Comparison of ENCODE assay signal across 8 cellular contexts in the genomic region with DNA sequence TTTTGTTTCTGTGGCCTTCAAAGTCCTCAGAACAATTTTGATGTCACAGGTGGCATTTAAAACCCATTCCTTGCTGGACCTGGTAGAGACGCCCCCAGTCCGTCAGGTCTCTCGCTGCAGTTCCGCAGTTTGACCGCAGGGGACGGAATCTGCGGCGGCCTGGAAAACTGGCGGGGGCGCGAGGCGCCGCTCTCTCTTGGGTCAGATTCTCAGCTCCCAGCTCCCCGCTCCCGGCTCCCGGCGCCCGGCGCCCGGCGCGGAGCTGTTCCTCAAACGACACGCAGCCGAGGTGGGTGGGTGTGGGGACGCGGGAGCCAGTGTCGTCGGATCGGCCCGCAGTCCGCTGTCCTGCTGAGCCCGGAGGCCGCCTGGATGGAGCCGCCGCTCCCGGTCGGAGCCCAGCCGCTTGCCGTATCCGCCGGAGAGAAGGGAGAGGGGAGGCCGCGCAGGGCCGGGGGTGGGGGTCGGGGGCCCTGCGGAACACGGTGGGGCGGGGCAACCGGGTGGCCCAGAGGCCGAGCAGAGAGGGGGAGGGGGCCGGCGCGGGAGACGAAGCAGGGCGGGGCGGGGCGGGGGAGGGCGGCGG. TPM values are rescaled to one million over a fixed set of nuclear protein-coding genes. Genes with fewer than 3 reads are reported as not detected.
DNase-seq lines count a peak whose midpoint lies in the region; ATAC-seq and TF ChIP-seq lines count a peak whose summit lies in the region.

Gene OCRL (plus strand): TSS at position 192 of the 586 bp plus-strand sequence. CDS start 181 bp downstream, at position 373.

- peak within 1 kb of the TSS; percentile 59 to 86 (median 82) for H3K27ac ChIP-seq in esophagus squamous epithelium
- H3K27ac ChIP-seq in subcutaneous abdominal adipose tissue (ENCODE audit: low read depth, low read length), result peak within 1 kb of the TSS; percentile 21

- in situ Hi-C loops in Caki2 (cut with HindIII; ENCODE audit: low pct_unique_long_range_greater_than_20kb, low sequenced_read_pairs), result no loop called here

- DNase-seq in Caki2 (ENCODE audit: low read depth) (peak; percentile 62), NOMO-1 (lab: John Stamatoyannopoulos, UW; ENCODE audit: unreplicated experiment in 2 of 2) (peak; percentile 50 to 52), activated T-cell treated with anti-CD3 and anti-CD28 coated beads for 4 hours (peak; percentile 35), esophagus squamous epithelium (lab: John Stamatoyannopoulos, UW) (no peak), myocyte (ENCODE audit: low read depth) (peak; percentile 68)

- H3K4me1 ChIP-seq in esophagus squamous epithelium, result peaks cover 0 to 9% (median 0%) of the 10 kb centered on the region in 3 donors
- peaks cover 0 to 8% (median 6%) of the 10 kb centered on the region in 5 donors for H3K4me1 ChIP-seq in subcutaneous abdominal adipose tissue (ENCODE audit: control insufficient read depth in 5 of 5, insufficient read depth in 5 of 5, low read length in 5 of 5)

- intact Hi-C loops in esophagus squamous epithelium (cut with DNase I), result no loop called here

- H3K27me3 ChIP-seq in esophagus squamous epithelium (no peaks in the 10 kb centered on the region), subcutaneous abdominal adipose tissue (ENCODE audit: control insufficient read depth in 5 of 5, insufficient read depth in 4 of 5, low read length in 5 of 5) (peaks cover 0 to 3% (median 0%) of the 10 kb centered on the region in 5 donors)

- peak within 1 kb of the TSS; percentile 41 to 78 (median 73) for H3K9ac ChIP-seq in subcutaneous abdominal adipose tissue (ENCODE audit: low read length in 5 of 5)

- peak; percentile 51 to 75 (median 66) for TF ChIP-seq CTCF in esophagus squamous epithelium (IDR thresholded peaks at IDR 0.05)

- TF ChIP-seq POLR2A in esophagus squamous epithelium (IDR thresholded peaks at IDR 0.05), result peak in 1 of 4 donors; percentile 24

- no peaks in the 10 kb centered on the region for H3K9me3 ChIP-seq in esophagus squamous epithelium
- H3K9me3 ChIP-seq in subcutaneous abdominal adipose tissue (ENCODE audit: control insufficient read depth in 5 of 5, low read length in 5 of 5), result no peaks in the 10 kb centered on the region

- 14% methylated on average over 5 of the region's 60 CpGs; no CpG with 5 or more reads in 1 of the 2 donors for WGBS in esophagus squamous epithelium, 2 donors

- ATAC-seq in GM19452 (IDR thresholded peaks at IDR 0.05; ENCODE audit: unreplicated experiment) (peak; percentile 96), HG03521 (IDR thresholded peaks at IDR 0.05; ENCODE audit: unreplicated experiment) (peak; percentile 97)

- H3K36me3 ChIP-seq in esophagus squamous epithelium (no peaks in the 10 kb centered on the region), subcutaneous abdominal adipose tissue (ENCODE audit: control insufficient read depth in 5 of 5, insufficient read depth in 5 of 5, low read length in 5 of 5) (peaks cover 0 to 2% (median 0%) of the 10 kb centered on the region in 5 donors)

- H3K4me3 ChIP-seq in esophagus squamous epithelium (peak within 1 kb of the TSS; percentile 57 to 65 (median 60)), subcutaneous abdominal adipose tissue (ENCODE audit: low read depth in 1 of 5, low read length in 5 of 5) (peak within 1 kb of the TSS; percentile 67 to 85 (median 72))

RNA-seq across cellular contexts. Expression of gene OCRL, which starts in this region (rescaled TPM):
- total RNA-seq in Caki2 (2014; rRNA removed; shearing (Covaris generic); ENCODE audit: low replicate concordance), result 15.9 and 22.8 TPM in 2 replicates
- total RNA-seq in esophagus squamous epithelium (10 to 100 TPM in 2 of 4 donors, 1 to 10 TPM in 2; 7.9 to 13.4 (median 10.7) TPM), myocyte (6.6 and 7.1 TPM in 2 replicates)
- 15.9 TPM for polyA plus RNA-seq in myocyte (2012)
